In the genomic region with DNA sequence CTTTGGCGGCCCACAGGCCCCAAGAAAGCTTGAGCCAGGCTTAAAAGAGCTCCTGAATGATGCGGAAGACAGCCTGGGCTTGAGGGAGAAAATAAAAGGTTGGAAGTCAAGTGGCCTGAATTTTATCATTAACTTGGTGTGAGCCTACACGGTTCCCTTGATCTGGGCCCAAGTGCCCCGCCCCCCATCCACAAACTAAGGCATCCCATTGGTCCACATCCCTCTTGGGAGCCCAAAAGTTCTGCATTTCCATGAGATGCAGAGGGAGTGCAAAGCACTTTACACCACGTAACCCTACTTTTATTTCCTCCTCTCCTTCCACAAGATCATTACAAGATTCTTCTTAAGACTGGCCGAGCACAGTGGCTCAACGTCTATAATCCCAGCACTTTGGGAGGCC, we compare ENCODE assay signal across 14 cellular contexts. TPM values are rescaled to one million over a fixed set of nuclear protein-coding genes. Genes with fewer than 3 reads are reported as not detected.
DNase-seq lines count a peak whose midpoint lies in the region; ATAC-seq and TF ChIP-seq lines count a peak whose summit lies in the region.
"Had no signal": no experiment of that assay in that cellular context is flagged by ENCODE, and none has a peak within 500 bp of the region (broad histone marks: within the 10 kb centered on the region; RNA-seq: fewer than 3 reads in every experiment).

No MANE protein-coding gene starts in this region.

- H3K27ac ChIP-seq in left ventricle myocardium inferior (replicated peaks) (peak overlapping the region; percentile 75), HUES64 (ENCODE audit: low read depth, low read length) (peak overlapping the region; percentile 95), right atrium auricular region (peak overlapping the region; percentile 63 to 68), neural progenitor cell (no peak overlapping the region), Karpas-422 (ENCODE audit: low read length) (no peak overlapping the region)
- H3K27ac ChIP-seq: C4-2B had no signal

- H3K27me3 ChIP-seq in left ventricle myocardium inferior (ENCODE audit: low read depth) (no peaks in the 10 kb centered on the region), HUES64 (ENCODE audit: insufficient read depth, low read length) (no peaks in the 10 kb centered on the region), right atrium auricular region (no peaks in the 10 kb centered on the region), neural progenitor cell (no peaks in the 10 kb centered on the region), Karpas-422 (ENCODE audit: low read length) (peaks cover 3% of the 10 kb centered on the region; the same call in 1 of the 2 replicates)

- H3K79me2 ChIP-seq in neural progenitor cell (ENCODE audit: low read depth): peaks cover 95% of the 10 kb centered on the region
- H3K79me2 ChIP-seq in Karpas-422 (ENCODE audit: low read length): no peaks in the 10 kb centered on the region

- peaks cover 2% of the 10 kb centered on the region for H3K27me3 Mint-ChIP-seq in neural progenitor cell (ENCODE audit: insufficient read depth, low read depth)
- H3K27me3 Mint-ChIP-seq in activated T-helper 17 cell treated with anti-CD3 and anti-CD28 coated beads, Interleukin-2, amount 50 U/mL, for 72 hours: no peaks in the 10 kb centered on the region

- intact Hi-C loops in left ventricle myocardium inferior (cut with micrococcal nuclease) (no loop called here), left ventricle myocardium superior (cut with micrococcal nuclease) (no loop called here)

- H3K9me3 ChIP-seq in left ventricle myocardium inferior (replicated peaks): peaks cover 5% of the 10 kb centered on the region
- H3K9me3 ChIP-seq in HUES64 (ENCODE audit: insufficient read depth, low read depth, low read length): no peaks in the 10 kb centered on the region; the same call in 1 of the 2 replicates
- no peaks in the 10 kb centered on the region for H3K9me3 ChIP-seq in right atrium auricular region
- no peaks in the 10 kb centered on the region for H3K9me3 ChIP-seq in neural progenitor cell (ENCODE audit: low read depth)
- no peaks in the 10 kb centered on the region for H3K9me3 ChIP-seq in Karpas-422 (ENCODE audit: low read length)
- H3K9me3 ChIP-seq: SK-N-SH had no signal

- peaks cover 52% of the 10 kb centered on the region for H4K20me1 ChIP-seq in neural progenitor cell (ENCODE audit: low read depth)
- H4K20me1 ChIP-seq in Karpas-422 (ENCODE audit: insufficient read depth, low read depth, low read length): no peaks in the 10 kb centered on the region

- H2AFZ ChIP-seq in neural progenitor cell (replicated peaks) (no peak overlapping the region), Karpas-422 (ENCODE audit: low read length) (no peak overlapping the region)

- WGBS in HUES64: 56% methylated on average over 7 of the region's 7 CpGs

- peak overlapping the region; percentile 54; the same call in 1 of the 2 replicates for H3K9ac ChIP-seq in HUES64 (ENCODE audit: low read depth, low read length)
- H3K9ac ChIP-seq in neural progenitor cell: no peak overlapping the region
- no peak overlapping the region for H3K9ac ChIP-seq in Karpas-422 (ENCODE audit: low read length)
- H3K9ac ChIP-seq: SK-N-SH had no signal

- H3K4me1 ChIP-seq in left ventricle myocardium inferior: peaks cover 94% of the 10 kb centered on the region
- H3K4me1 ChIP-seq in HUES64 (ENCODE audit: insufficient read depth, low read length): peaks cover 79% of the 10 kb centered on the region
- peaks cover 0 to 35% of the 10 kb centered on the region in 2 donors for H3K4me1 ChIP-seq in right atrium auricular region
- peaks cover 46% of the 10 kb centered on the region for H3K4me1 ChIP-seq in neural progenitor cell
- H3K4me1 ChIP-seq in Karpas-422 (ENCODE audit: low read length): 0 out of 2 replicates have a peak, but pooled peaks cover 3% of the 10 kb centered on the region

- H3K27ac Mint-ChIP-seq in neural progenitor cell: peak overlapping the region; percentile 59
- no peak overlapping the region for H3K27ac Mint-ChIP-seq in activated T-helper 17 cell treated with anti-CD3 and anti-CD28 coated beads, Interleukin-2, amount 50 U/mL, for 72 hours

- H3K4me3 ChIP-seq in left ventricle myocardium inferior: no peak overlapping the region
- no peak overlapping the region for H3K4me3 ChIP-seq in HUES64 (ENCODE audit: low read length)
- no peak overlapping the region for H3K4me3 ChIP-seq in right atrium auricular region
- no peak overlapping the region for H3K4me3 ChIP-seq in neural progenitor cell
- no peak overlapping the region for H3K4me3 ChIP-seq in Karpas-422 (ENCODE audit: low read length)

- peaks cover 27% of the 10 kb centered on the region for H3K4me1 Mint-ChIP-seq in neural progenitor cell
- H3K4me1 Mint-ChIP-seq in activated T-helper 17 cell treated with anti-CD3 and anti-CD28 coated beads, Interleukin-2, amount 50 U/mL, for 72 hours: no peaks in the 10 kb centered on the region

- H3K9me2 ChIP-seq in Karpas-422 (replicated peaks; ENCODE audit: insufficient read depth, low read length): no peaks in the 10 kb centered on the region
- H3K9me2 ChIP-seq: SK-N-SH had no signal

- no peak for DNase-seq in left ventricle myocardium inferior
- DNase-seq in left ventricle myocardium superior: no peak
- DNase-seq in right atrium auricular region (ENCODE audit: low spot score): no peak
- no peak for DNase-seq in neural progenitor cell (ENCODE audit: low spot score)
- DNase-seq in Karpas-422: no peak
- DNase-seq: HCEC 1CT, KG1, NCI-H526, SHP77 had no signal

- H3K4me2 ChIP-seq in neural progenitor cell (peak overlapping the region; percentile 33), Karpas-422 (ENCODE audit: low read depth, low read length, poor library complexity, severe bottlenecking) (no peak overlapping the region)
- H3K4me2 ChIP-seq: SK-N-SH had no signal

- ATAC-seq in left ventricle myocardium superior (no peak), HG02885 (IDR thresholded peaks at IDR 0.05; ENCODE audit: poor library complexity, unreplicated experiment) (no peak)
- no peak for ATAC-seq in activated T-helper 17 cell treated with anti-CD3 and anti-CD28 coated beads, Interleukin-2, amount 50 U/mL, for 72 hours (replicated peaks)

- peaks cover 32% of the 10 kb centered on the region for H3K36me3 Mint-ChIP-seq in neural progenitor cell
- no peaks in the 10 kb centered on the region for H3K36me3 Mint-ChIP-seq in activated T-helper 17 cell treated with anti-CD3 and anti-CD28 coated beads, Interleukin-2, amount 50 U/mL, for 72 hours (ENCODE audit: low read depth)

- no peaks in the 10 kb centered on the region for H3K36me3 ChIP-seq in left ventricle myocardium inferior
- H3K36me3 ChIP-seq in HUES64 (ENCODE audit: insufficient read depth, low read length): no peaks in the 10 kb centered on the region
- no peaks in the 10 kb centered on the region for H3K36me3 ChIP-seq in right atrium auricular region
- H3K36me3 ChIP-seq in neural progenitor cell: no peaks in the 10 kb centered on the region
- no peaks in the 10 kb centered on the region for H3K36me3 ChIP-seq in Karpas-422 (ENCODE audit: insufficient read depth, low read length)

- H3F3A ChIP-seq in neural progenitor cell (ENCODE audit: low read depth): peaks cover 36% of the 10 kb centered on the region

- no peak for TF ChIP-seq CTCF in left ventricle myocardium inferior (IDR thresholded peaks at IDR 0.05; ENCODE audit: borderline replicate concordance)
- no peak for TF ChIP-seq CTCF in right atrium auricular region (IDR thresholded peaks at IDR 0.05)
- no peak for TF ChIP-seq CTCF in neural progenitor cell (IDR thresholded peaks at IDR 0.05)

- no peak overlapping the region for H3K4me3 Mint-ChIP-seq in neural progenitor cell
- H3K4me3 Mint-ChIP-seq in activated T-helper 17 cell treated with anti-CD3 and anti-CD28 coated beads, Interleukin-2, amount 50 U/mL, for 72 hours: no peak overlapping the region

- H3K9me3 Mint-ChIP-seq in neural progenitor cell: peaks cover 28% of the 10 kb centered on the region
- H3K9me3 Mint-ChIP-seq in activated T-helper 17 cell treated with anti-CD3 and anti-CD28 coated beads, Interleukin-2, amount 50 U/mL, for 72 hours: peaks cover 3% of the 10 kb centered on the region

RNA-seq across cellular contexts. Expression of a gene that starts 22.2 kb away (rescaled TPM):
- total RNA-seq in left ventricle myocardium inferior (117 TPM), left ventricle myocardium superior (147 TPM), right atrium auricular region (100 to 1,000 TPM in 1 of 2 donors, 10 to 100 TPM in 1; 80.5 to 101 TPM), neural progenitor cell (ENCODE audit: low replicate concordance) (24.9 and 30.8 TPM in 2 replicates)
- polyA plus RNA-seq in HUES64 (2013, experiment 1 of 2): 28.9 TPM
- polyA plus RNA-seq in HUES64 (2013, experiment 2 of 2): 30.0 TPM
- 0.15 and 1.0 TPM in 2 replicates for total RNA-seq in Karpas-422 (2014; rRNA removed; shearing (Covaris generic); ENCODE audit: low replicate concordance)
- under 1 TPM; 0.45 to 0.73 TPM for total RNA-seq in activated T-helper 17 cell treated with anti-CD3 and anti-CD28 coated beads, Interleukin-2, amount 50 U/mL, for 72 hours

Comparison
In these comparisons a context has a peak if more than half of its experiments do, and no peak if none do; other contexts are left out.
1. H3K27ac ChIP-seq: peak in left ventricle myocardium inferior (single experiment), HUES64 (single experiment) and right atrium auricular region (2 of 2); none in neural progenitor cell (single experiment) and Karpas-422 (single experiment).
2. RNA of a gene that starts 22.2 kb away (total RNA-seq): 147 TPM in left ventricle myocardium superior (single experiment), 117 TPM in left ventricle myocardium inferior (single experiment), 80.5 to 101 TPM in right atrium auricular region and 24.9 to 30.8 TPM in neural progenitor cell; 0.45 to 0.73 TPM in activated T-helper 17 cell treated with anti-CD3 and anti-CD28 coated beads, Interleukin-2, amount 50 U/mL, for 72 hours and 0.15 to 1.0 TPM in Karpas-422; every median in the first group is over 10 times any median in the second.